ENCODE assay signal across 12 cellular contexts in the genomic region with DNA sequence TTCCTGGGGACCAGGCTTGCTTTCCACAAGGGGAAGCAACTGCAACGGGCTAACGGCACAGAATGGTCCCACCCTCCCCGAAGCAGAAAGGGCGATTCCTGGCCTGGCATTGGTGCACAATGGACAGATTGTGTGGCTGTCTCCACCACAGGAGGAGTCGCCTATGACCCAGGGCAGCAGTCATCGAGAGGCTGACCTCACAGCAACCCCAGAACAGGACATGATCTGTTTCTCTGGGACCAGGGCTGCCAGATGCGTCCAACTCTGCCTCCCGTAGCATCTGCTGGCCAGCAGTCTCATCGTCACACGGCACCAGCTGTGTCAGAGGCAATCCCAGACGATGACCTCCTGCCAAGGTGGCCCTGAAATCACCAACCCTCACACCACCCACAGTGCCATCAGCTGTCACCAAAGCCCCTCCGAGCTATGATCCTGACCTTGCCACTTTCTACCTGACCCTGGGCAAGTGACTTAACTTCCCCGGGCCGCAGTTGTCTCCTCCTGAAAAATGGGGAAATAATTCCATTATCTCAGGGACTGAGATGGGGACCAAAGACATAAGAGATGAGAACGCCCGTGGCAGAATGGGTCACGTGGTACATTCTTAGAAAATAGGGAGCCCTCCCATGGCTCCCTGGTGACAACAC.
DNase-seq lines count a peak whose midpoint lies in the region; ATAC-seq and TF ChIP-seq lines count a peak whose summit lies in the region.
"Had no signal": no experiment of that assay in that cellular context is flagged by ENCODE, and none has a peak within 500 bp of the region (broad histone marks: within the 10 kb centered on the region; RNA-seq: fewer than 3 reads in every experiment).

No MANE protein-coding gene starts in this region.

- peaks cover 30% of the 10 kb centered on the region for H3K4me1 Mint-ChIP-seq in activated CD8-positive, alpha-beta T cell treated with anti-CD3 and anti-CD28 coated beads for 36 hours (ENCODE audit: low read depth)

- H3K4me3 Mint-ChIP-seq in activated CD8-positive, alpha-beta T cell treated with anti-CD3 and anti-CD28 coated beads for 36 hours, result no peak overlapping the region
- H3K4me3 Mint-ChIP-seq: activated naive CD4-positive, alpha-beta T cell treated with anti-CD3 and anti-CD28 coated beads, Interleukin-2, amount 50 U/mL, for 24 hours; naive B cell; stimulated activated naive CD8-positive, alpha-beta T cell treated with anti-CD3 and anti-CD28 coated beads, Interleukin-15, amount 100 ng/mL, for 72 hours had no signal

- CTCF ChIA-PET in RWPE1 (lab: Yijun Ruan, JAX), result no interaction called here
- CTCF ChIA-PET in activated CD8-positive, alpha-beta T cell treated with anti-CD3 and anti-CD28 coated beads for 36 hours (lab: Charles Lee), result no interaction called here
- CTCF ChIA-PET in A673 (lab: Charles Lee), result no interaction called here

- peaks cover 4% of the 10 kb centered on the region for H3K36me3 Mint-ChIP-seq in activated CD8-positive, alpha-beta T cell treated with anti-CD3 and anti-CD28 coated beads for 36 hours (ENCODE audit: low read depth)
- H3K36me3 Mint-ChIP-seq: naive B cell had no signal

- H3K27ac ChIP-seq in RWPE1 (peak overlapping the region; percentile 74), esophagus (ENCODE audit: low read depth in 2 of 2, low read length in 1 of 2) (peak overlapping the region; percentile 14), testis (peak overlapping the region; percentile 36 to 41), A673 (ENCODE audit: low read depth, low read length, poor library complexity, severe bottlenecking) (no peak overlapping the region)

- H3K36me3 ChIP-seq in esophagus (ENCODE audit: control insufficient read depth in 2 of 2, insufficient read depth in 2 of 2, low read length in 1 of 2) (peaks cover 0 to 2% of the 10 kb centered on the region in 2 donors), testis (ENCODE audit: low read depth, missing control alignments) (no peaks in the 10 kb centered on the region), A673 (ENCODE audit: insufficient read depth, low read length, poor library complexity, severe bottlenecking) (no peaks in the 10 kb centered on the region)

- BruUV-seq in A673 (replicated peaks; lab: Mats Ljungman, UMichigan), result no TSS peak

- TF ChIP-seq CTCF in RWPE1 (conservative IDR thresholded peaks at IDR 0.05; ENCODE audit: low read depth), result no peak
- TF ChIP-seq CTCF in testis (IDR thresholded peaks at IDR 0.05), result no peak
- TF ChIP-seq CTCF in activated CD8-positive, alpha-beta T cell treated with anti-CD3 and anti-CD28 coated beads for 36 hours (IDR thresholded peaks at IDR 0.05), result no peak
- no peak for TF ChIP-seq CTCF in A673 (conservative IDR thresholded peaks at IDR 0.05; ENCODE audit: low read depth, low read length)

- H3K27ac Mint-ChIP-seq in activated CD8-positive, alpha-beta T cell treated with anti-CD3 and anti-CD28 coated beads for 36 hours, result no peak overlapping the region
- H3K27ac Mint-ChIP-seq: activated naive CD4-positive, alpha-beta T cell treated with anti-CD3 and anti-CD28 coated beads, Interleukin-2, amount 50 U/mL, for 24 hours had no signal

- POLR2A ChIA-PET in RWPE1 (lab: Yijun Ruan, JAX; ENCODE audit: low non-redundant PET) (no interaction called here), A673 (lab: Charles Lee; ENCODE audit: low non-redundant PET) (no interaction called here)
- POLR2A ChIA-PET in activated CD8-positive, alpha-beta T cell treated with anti-CD3 and anti-CD28 coated beads for 36 hours (lab: Charles Lee), result no interaction called here

- H3K4me3 ChIP-seq in esophagus (ENCODE audit: low read depth in 1 of 2, low read length in 2 of 2) (no peak overlapping the region), testis (no peak overlapping the region), A673 (ENCODE audit: low read depth, low read length, poor library complexity, severe bottlenecking) (no peak overlapping the region)

- peaks cover 8 to 32% of the 10 kb centered on the region in 2 donors for H3K4me1 ChIP-seq in esophagus (ENCODE audit: control insufficient read depth in 2 of 2, insufficient read depth in 2 of 2, low read length in 1 of 2)
- H3K4me1 ChIP-seq in testis, result peaks cover 82% of the 10 kb centered on the region
- H3K4me1 ChIP-seq in A673 (ENCODE audit: insufficient read depth, low read length, poor library complexity, severe bottlenecking), result peaks cover 7% of the 10 kb centered on the region

- H3K27me3 Mint-ChIP-seq in activated CD8-positive, alpha-beta T cell treated with anti-CD3 and anti-CD28 coated beads for 36 hours, result no peaks in the 10 kb centered on the region
- H3K27me3 Mint-ChIP-seq: activated naive CD4-positive, alpha-beta T cell treated with anti-CD3 and anti-CD28 coated beads, Interleukin-2, amount 50 U/mL, for 24 hours; naive B cell; stimulated activated naive CD8-positive, alpha-beta T cell treated with anti-CD3 and anti-CD28 coated beads, Interleukin-15, amount 100 ng/mL, for 72 hours had no signal

- intact Hi-C loops in testis (cut with DNase I; ENCODE audit: low total_unique reads), result no loop called here
- intact Hi-C loops in activated CD8-positive, alpha-beta T cell treated with anti-CD3 and anti-CD28 coated beads for 36 hours (cut with micrococcal nuclease), result no loop called here
- intact Hi-C loops in A673 (cut with micrococcal nuclease; ENCODE audit: unreplicated experiment), result no loop called here

- no peaks in the 10 kb centered on the region for H3K27me3 ChIP-seq in esophagus (ENCODE audit: control insufficient read depth in 1 of 2, insufficient read depth in 2 of 2, low read length in 2 of 2)
- H3K27me3 ChIP-seq in testis, result no peaks in the 10 kb centered on the region
- no peaks in the 10 kb centered on the region for H3K27me3 ChIP-seq in A673 (replicated peaks; ENCODE audit: insufficient read depth, low read depth, low read length, poor library complexity)

- H3K9me3 ChIP-seq in esophagus (ENCODE audit: control insufficient read depth in 2 of 2, insufficient read depth in 1 of 2, low read depth in 1 of 2, low read length in 1 of 2) (no peaks in the 10 kb centered on the region), testis (no peaks in the 10 kb centered on the region), A673 (ENCODE audit: low read depth, low read length, poor library complexity, severe bottlenecking) (no peaks in the 10 kb centered on the region)

- 80 to 83% methylated on average over 17 of the region's 17 CpGs for WGBS in esophagus, 2 donors
- WGBS in testis, 2 donors, result 58 to 78% methylated on average over 10 to 17 of the region's 17 CpGs

- DNase-seq in RWPE1 (ENCODE audit: low spot score), result no peak
- DNase-seq in middle frontal gyrus (ENCODE audit: extremely low spot score, low spot score), result peak; percentile 86
- DNase-seq in testis, result peak; percentile 79
- DNase-seq in activated CD8-positive, alpha-beta T cell treated with anti-CD3 and anti-CD28 coated beads for 36 hours, result no peak
- no peak for DNase-seq in SIG-M5 treated with dmso at 0.1 percent for 504 hours (lab: John Stamatoyannopoulos, UW; ENCODE audit: unreplicated experiment)
- DNase-seq in A673 (ENCODE audit: low spot score), result no peak
- DNase-seq: activated CD4-positive, alpha-beta T cell treated with anti-CD3 and anti-CD28 coated beads for 4 hours; naive B cell; NCI-H2107; stimulated activated naive CD8-positive, alpha-beta T cell treated with anti-CD3 and anti-CD28 coated beads, Interleukin-15, amount 100 ng/mL, for 72 hours had no signal

- H3K9me3 Mint-ChIP-seq in activated CD8-positive, alpha-beta T cell treated with anti-CD3 and anti-CD28 coated beads for 36 hours, result no peaks in the 10 kb centered on the region
- H3K9me3 Mint-ChIP-seq: activated naive CD4-positive, alpha-beta T cell treated with anti-CD3 and anti-CD28 coated beads, Interleukin-2, amount 50 U/mL, for 24 hours; naive B cell; stimulated activated naive CD8-positive, alpha-beta T cell treated with anti-CD3 and anti-CD28 coated beads, Interleukin-15, amount 100 ng/mL, for 72 hours had no signal

- TF ChIP-seq POLR2A in testis (IDR thresholded peaks at IDR 0.05), result no peak

- no peak for ATAC-seq in activated CD8-positive, alpha-beta T cell treated with anti-CD3 and anti-CD28 coated beads for 36 hours
- ATAC-seq: stimulated activated naive CD8-positive, alpha-beta T cell treated with anti-CD3 and anti-CD28 coated beads, Interleukin-15, amount 100 ng/mL, for 72 hours had no signal

Comparison
In these comparisons a context has a peak if more than half of its experiments do, and no peak if none do; other contexts are left out.
1. DNase-seq: peak in middle frontal gyrus (single experiment) and testis (single experiment); none in RWPE1 (single experiment), activated CD8-positive, alpha-beta T cell treated with anti-CD3 and anti-CD28 coated beads for 36 hours (single experiment), SIG-M5 treated with dmso at 0.1 percent for 504 hours (single experiment) and A673 (single experiment).